ENCODE assay signal across 12 cellular contexts in genomic region chr13:50969691-50970090, GRCh38.
DNase-seq lines count a peak whose midpoint lies in the region; ATAC-seq and TF ChIP-seq lines count a peak whose summit lies in the region.
"Had no signal": no experiment of that assay in that cellular context is flagged by ENCODE, and none has a peak within 500 bp of the region (broad histone marks: within the 10 kb centered on the region; RNA-seq: fewer than 3 reads in every experiment).

No MANE protein-coding gene starts in this region.

- H3K9me2 ChIP-seq in neural cell (ENCODE audit: insufficient read depth, low read length), result no peaks in the 10 kb centered on the region

- no peak overlapping the region for H3K9ac ChIP-seq in mammary epithelial cell (ENCODE audit: insufficient read depth, low read length)
- H3K9ac ChIP-seq in neural cell (ENCODE audit: low read length), result no peak overlapping the region
- no peak overlapping the region for H3K9ac ChIP-seq in colonic mucosa (ENCODE audit: low read depth in 2 of 2, low read length in 2 of 2)

- no peaks in the 10 kb centered on the region for H3K27me3 ChIP-seq in mammary epithelial cell (ENCODE audit: insufficient read depth, low read length)
- no peaks in the 10 kb centered on the region for H3K27me3 ChIP-seq in neural cell (ENCODE audit: insufficient read depth, low read depth, low read length)
- no peaks in the 10 kb centered on the region for H3K27me3 ChIP-seq in naive thymus-derived CD4-positive, alpha-beta T cell (ENCODE audit: control insufficient read depth in 2 of 2, insufficient read depth in 2 of 2, low read length in 2 of 2)
- no peaks in the 10 kb centered on the region for H3K27me3 ChIP-seq in colonic mucosa

- intact Hi-C loops in mammary epithelial cell (cut with micrococcal nuclease) (loop anchor here (1.0 kb wide), 1 partner anchor 101 kb away; no protein-coding TSS in a partner anchor), colonic mucosa (cut with DNase I) (no loop called here)
- intact Hi-C loops in naive thymus-derived CD4-positive, alpha-beta T cell (cut with micrococcal nuclease), result no loop called here

- H3K27ac ChIP-seq in mammary epithelial cell (ENCODE audit: insufficient read depth, low read depth, low read length) (no peak overlapping the region), neural cell (ENCODE audit: low read length) (no peak overlapping the region), colonic mucosa (no peak overlapping the region)
- H3K27ac ChIP-seq in naive thymus-derived CD4-positive, alpha-beta T cell (ENCODE audit: low read depth, low read length), result no peak overlapping the region

- CTCF ChIA-PET in mammary epithelial cell (lab: Charles Lee; ENCODE audit: low non-redundant PET), result no interaction called here
- CTCF ChIA-PET in naive thymus-derived CD4-positive, alpha-beta T cell (lab: Charles Lee), result interaction anchor here (0.5 kb wide), 1 partner anchor 1014 kb away, joined by 3 read pairs; no protein-coding TSS in a partner anchor

- peaks cover 0 to 2% (median 0%) of the 10 kb centered on the region in 11 donors for H3K9me3 Mint-ChIP-seq in naive thymus-derived CD4-positive, alpha-beta T cell
- H3K9me3 Mint-ChIP-seq: HFFc6 had no signal

- BruUV-seq in mammary epithelial cell (replicated peaks; lab: Mats Ljungman, UMichigan), result no TSS peak

- no peaks in the 10 kb centered on the region for H3K9me3 ChIP-seq in mammary epithelial cell (replicated peaks; ENCODE audit: insufficient read depth, low read length)
- no peaks in the 10 kb centered on the region for H3K9me3 ChIP-seq in neural cell (ENCODE audit: low read length)
- H3K9me3 ChIP-seq in naive thymus-derived CD4-positive, alpha-beta T cell (ENCODE audit: control insufficient read depth in 2 of 3, low read length in 3 of 3), result no peaks in the 10 kb centered on the region
- H3K9me3 ChIP-seq in colonic mucosa, result no peaks in the 10 kb centered on the region

- H3K79me2 ChIP-seq in mammary epithelial cell (ENCODE audit: insufficient read depth, low read length) (no peaks in the 10 kb centered on the region), neural cell (replicated peaks; ENCODE audit: insufficient read depth, low read length) (no peaks in the 10 kb centered on the region)

- no peak overlapping the region for H3K27ac Mint-ChIP-seq in naive thymus-derived CD4-positive, alpha-beta T cell
- H3K27ac Mint-ChIP-seq: HFFc6 had no signal

- H3K4me1 ChIP-seq in mammary epithelial cell (ENCODE audit: insufficient read depth, low read length) (no peaks in the 10 kb centered on the region), colonic mucosa (no peaks in the 10 kb centered on the region)
- no peaks in the 10 kb centered on the region for H3K4me1 ChIP-seq in naive thymus-derived CD4-positive, alpha-beta T cell (ENCODE audit: control insufficient read depth in 2 of 2, insufficient read depth in 2 of 2, low read length in 2 of 2)

- WGBS in mammary epithelial cell (ENCODE audit: low coverage, missing lambda C conversion rate), result 74% methylated on average over 9 of the region's 11 CpGs

- in situ Hi-C loops in mammary epithelial cell (cut with MboI; ENCODE audit: low sequenced_read_pairs in 2 of 2), result no loop called here

- dilution Hi-C loops in mammary epithelial cell (cut with HindIII; ENCODE audit: low sequenced_read_pairs), result no loop called here

- no peaks in the 10 kb centered on the region for H3K4me1 Mint-ChIP-seq in naive thymus-derived CD4-positive, alpha-beta T cell

- peaks cover 14 to 71% (median 62%) of the 10 kb centered on the region in 5 donors for H3K36me3 Mint-ChIP-seq in naive thymus-derived CD4-positive, alpha-beta T cell

- peaks cover 2% of the 10 kb centered on the region for H3K36me3 ChIP-seq in mammary epithelial cell (ENCODE audit: insufficient read depth, low read length)
- H3K36me3 ChIP-seq in neural cell (ENCODE audit: insufficient read depth, low read length), result no peaks in the 10 kb centered on the region
- H3K36me3 ChIP-seq in naive thymus-derived CD4-positive, alpha-beta T cell (ENCODE audit: control insufficient read depth in 2 of 3, insufficient read depth in 3 of 3, low read length in 3 of 3), result peaks cover 2 to 21% (median 3%) of the 10 kb centered on the region in 3 experiments
- H3K36me3 ChIP-seq in colonic mucosa, result no peaks in the 10 kb centered on the region

- no peaks in the 10 kb centered on the region for H3K27me3 Mint-ChIP-seq in naive thymus-derived CD4-positive, alpha-beta T cell

- no peak overlapping the region for H2AFZ ChIP-seq in mammary epithelial cell (ENCODE audit: low read depth, low read length)
- no peak overlapping the region for H2AFZ ChIP-seq in neural cell (ENCODE audit: low read depth, low read length)

- no peak for TF ChIP-seq EP300 in neural cell (conservative IDR thresholded peaks at IDR 0.05; ENCODE audit: poor library complexity, severe bottlenecking)

- POLR2A ChIA-PET in naive thymus-derived CD4-positive, alpha-beta T cell (lab: Charles Lee), result no interaction called here

- H3F3A ChIP-seq in neural cell (ENCODE audit: insufficient read depth, low read length, poor library complexity, severe bottlenecking), result no peaks in the 10 kb centered on the region

- peak in 1 of 2 donors; percentile 42 for TF ChIP-seq CTCF in mammary epithelial cell (conservative IDR thresholded peaks at IDR 0.05 in 1 of 2, IDR thresholded peaks at IDR 0.05 in 1 of 2; ENCODE audit: extremely low read depth in 1 of 2, insufficient read depth in 1 of 2, low read depth in 1 of 2, low read length in 2 of 2)
- peak; percentile 12 for TF ChIP-seq CTCF in neural cell (IDR thresholded peaks at IDR 0.05; ENCODE audit: poor library complexity, severe bottlenecking)
- TF ChIP-seq CTCF in colonic mucosa (IDR thresholded peaks at IDR 0.05), result no peak

- H3K4me2 ChIP-seq in mammary epithelial cell (ENCODE audit: insufficient read depth, low read depth, low read length) (no peak overlapping the region), neural cell (ENCODE audit: low read length) (no peak overlapping the region)

- H3K4me3 ChIP-seq in mammary epithelial cell (replicated peaks in 1 of 3; ENCODE audit: insufficient read depth in 1 of 3, low read depth in 2 of 3, low read length in 3 of 3) (no peak overlapping the region), neural cell (ENCODE audit: low read length) (no peak overlapping the region), colonic mucosa (no peak overlapping the region)
- H3K4me3 ChIP-seq in naive thymus-derived CD4-positive, alpha-beta T cell (ENCODE audit: low read length), result no peak overlapping the region

- peak; percentile 19 for TF ChIP-seq RAD21 in neural cell (conservative IDR thresholded peaks at IDR 0.05)

- H3K4me3 Mint-ChIP-seq in naive thymus-derived CD4-positive, alpha-beta T cell, result no peak overlapping the region
- H3K4me3 Mint-ChIP-seq: HFFc6 had no signal

- no peak for ATAC-seq in naive thymus-derived CD4-positive, alpha-beta T cell
- ATAC-seq: activated CD4-positive, CD25-positive, alpha-beta regulatory T cell treated with anti-CD3 and anti-CD28 coated beads, Interleukin-2, amount 50 U/mL, for 24 hours had no signal

- peak; percentile 54 for DNase-seq in DMS53 (lab: John Stamatoyannopoulos, UW)
- DNase-seq in DMS53 treated with DMSO at 0.1 percent for 48 hours (lab: John Stamatoyannopoulos, UW; ENCODE audit: unreplicated experiment), result no peak
- peak; percentile 8 for DNase-seq in NCI-H510A (lab: John Stamatoyannopoulos, UW)
- peak; percentile 16 for DNase-seq in mammary epithelial cell
- DNase-seq in naive thymus-derived CD4-positive, alpha-beta T cell, result no peak
- DNase-seq in stimulated activated CD4-positive, alpha-beta T cell treated with anti-CD3 and anti-CD28 coated beads, Interleukin-4, amount 100 ng/mL, for 24 hours, result no peak
- DNase-seq in colonic mucosa, result no peak
- DNase-seq: HFFc6, hypothalamus, NCI-H187 treated with DMSO at 0.1 percent for 48 hours had no signal

- no peaks in the 10 kb centered on the region for H4K20me1 ChIP-seq in mammary epithelial cell (ENCODE audit: insufficient read depth, low read length)
- H4K20me1 ChIP-seq in neural cell (ENCODE audit: insufficient read depth), result no peaks in the 10 kb centered on the region

TF ChIP-seq in neural cell, 6 proteins besides CTCF, POLR2A, EP300 and RAD21:
- TF ChIP-seq TAF1 (IDR thresholded peaks at IDR 0.05; ENCODE audit: low read depth) (no peak), POLR2AphosphoS5 (IDR thresholded peaks at IDR 0.05) (no peak), MXI1 (conservative IDR thresholded peaks at IDR 0.05; ENCODE audit: poor library complexity, severe bottlenecking) (no peak)
TF ChIP-seq in neural cell: peak in this region for 0.

Comparison
In these comparisons a context has a peak if more than half of its experiments do, and no peak if none do; other contexts are left out.
1. DNase-seq: peak in DMS53 (single experiment), NCI-H510A (single experiment) and mammary epithelial cell (single experiment); none in DMS53 treated with DMSO at 0.1 percent for 48 hours (single experiment), naive thymus-derived CD4-positive, alpha-beta T cell (0 of 9), stimulated activated CD4-positive, alpha-beta T cell treated with anti-CD3 and anti-CD28 coated beads, Interleukin-4, amount 100 ng/mL, for 24 hours (single experiment) and colonic mucosa (single experiment).